Comparison of ENCODE assay signal across 1 cellular context in the genomic region with DNA sequence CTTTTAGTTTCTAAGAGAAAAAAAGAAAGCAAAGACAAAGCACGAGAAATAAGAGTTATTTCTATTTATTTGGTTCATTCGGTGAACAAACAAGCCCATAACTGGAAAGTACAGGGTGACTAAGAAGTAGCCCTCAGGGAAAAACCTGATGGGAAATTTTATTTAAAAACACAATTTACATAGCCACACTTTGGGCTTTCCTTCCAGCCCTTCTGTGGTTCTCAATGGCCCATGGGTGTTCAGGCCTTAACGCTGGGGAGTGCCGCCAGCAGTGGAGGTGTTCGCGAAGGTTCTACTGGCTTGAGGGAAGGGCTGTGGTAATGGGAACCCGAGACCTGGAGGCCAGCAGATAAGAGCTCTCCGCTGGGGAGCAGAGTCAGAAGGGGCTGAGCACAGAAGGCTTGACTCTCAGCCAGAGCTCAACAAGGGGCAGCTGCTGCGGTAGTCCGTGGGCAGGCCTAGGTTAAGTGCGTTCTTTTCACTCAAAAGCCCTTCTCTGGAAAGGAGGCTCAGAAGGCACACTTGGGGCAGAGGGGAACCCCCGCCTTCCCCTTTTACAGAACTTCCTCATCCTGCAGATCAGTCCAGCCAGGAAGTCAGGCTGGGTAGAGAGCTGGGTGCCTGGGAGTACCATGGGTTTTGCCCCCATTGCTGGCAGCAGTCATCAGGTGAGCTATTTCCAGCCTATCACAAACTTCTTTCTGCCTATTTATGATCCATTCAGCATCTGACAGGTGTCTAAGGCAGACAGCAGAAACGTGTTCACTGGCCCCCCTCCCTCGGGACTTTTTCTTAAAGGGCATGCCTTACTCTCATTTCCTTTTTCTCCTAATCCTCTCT.
TF ChIP-seq lines count a peak whose summit lies in the region.

No MANE protein-coding gene starts in this region.

TF ChIP-seq in GM12878, 131 proteins besides CTCF, POLR2A, EP300 and RAD21 (continued from another document):
- TF ChIP-seq, protein P1, sequence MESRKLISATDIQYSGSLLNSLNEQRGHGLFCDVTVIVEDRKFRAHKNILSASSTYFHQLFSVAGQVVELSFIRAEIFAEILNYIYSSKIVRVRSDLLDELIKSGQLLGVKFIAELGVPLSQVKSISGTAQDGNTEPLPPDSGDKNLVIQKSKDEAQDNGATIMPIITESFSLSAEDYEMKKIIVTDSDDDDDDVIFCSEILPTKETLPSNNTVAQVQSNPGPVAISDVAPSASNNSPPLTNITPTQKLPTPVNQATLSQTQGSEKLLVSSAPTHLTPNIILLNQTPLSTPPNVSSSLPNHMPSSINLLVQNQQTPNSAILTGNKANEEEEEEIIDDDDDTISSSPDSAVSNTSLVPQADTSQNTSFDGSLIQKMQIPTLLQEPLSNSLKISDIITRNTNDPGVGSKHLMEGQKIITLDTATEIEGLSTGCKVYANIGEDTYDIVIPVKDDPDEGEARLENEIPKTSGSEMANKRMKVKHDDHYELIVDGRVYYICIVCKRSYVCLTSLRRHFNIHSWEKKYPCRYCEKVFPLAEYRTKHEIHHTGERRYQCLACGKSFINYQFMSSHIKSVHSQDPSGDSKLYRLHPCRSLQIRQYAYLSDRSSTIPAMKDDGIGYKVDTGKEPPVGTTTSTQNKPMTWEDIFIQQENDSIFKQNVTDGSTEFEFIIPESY (IDR thresholded peaks at IDR 0.05) = no peak
- TF ChIP-seq ESRRA (IDR thresholded peaks at IDR 0.05; ENCODE audit: low read length) (no peak), BACH1 (IDR thresholded peaks at IDR 0.05; ENCODE audit: borderline replicate concordance) (0 out of 2 replicates have a peak, but pooled peaks have one; percentile 7), SREBF1 (IDR thresholded peaks at IDR 0.05; ENCODE audit: low read length) (peak; percentile 26; the same call in 1 of the 2 replicates), SIN3A (IDR thresholded peaks at IDR 0.05; ENCODE audit: low read depth, low read length) (no peak), DPF2 (IDR thresholded peaks at IDR 0.05) (peak; percentile 86), CBX3 (IDR thresholded peaks at IDR 0.05; ENCODE audit: borderline replicate concordance, low read depth) (no peak), PAX8 (IDR thresholded peaks at IDR 0.05) (no peak), RUNX3 (IDR thresholded peaks at IDR 0.05; ENCODE audit: low read length) (peak; percentile 65), TCF3 (IDR thresholded peaks at IDR 0.05; ENCODE audit: borderline replicate concordance, insufficient read depth, low read depth, low read length) (peak; percentile 80; the same call in 1 of the 2 replicates), SRF (IDR thresholded peaks at IDR 0.05; ENCODE audit: low read depth in 2 of 2, low read length in 2 of 2) (0 out of 4 replicates have a peak, but pooled peaks of 1 of the 2 experiments have one; percentile 30), RBBP5 (conservative IDR thresholded peaks at IDR 0.05) (no peak), SMARCA5 (IDR thresholded peaks at IDR 0.05) (no peak; the same call in 1 of the 2 replicates), STAT3 (IDR thresholded peaks at IDR 0.05; ENCODE audit: low read depth, low read length) (no peak), EZH2 (IDR thresholded peaks at IDR 0.05; ENCODE audit: borderline replicate concordance, control insufficient read depth, low read depth, low read length) (no peak), IRF4 (IDR thresholded peaks at IDR 0.05; ENCODE audit: low read depth, low read length) (peak; percentile 11; the same call in 1 of the 2 replicates), BMI1 (IDR thresholded peaks at IDR 0.05; ENCODE audit: borderline replicate concordance) (no peak; the same call in 1 of the 2 replicates), MYB (IDR thresholded peaks at IDR 0.05; ENCODE audit: borderline replicate concordance, low read depth, low read length) (no peak), IKZF2 (IDR thresholded peaks at IDR 0.05) (peak; percentile 95 to 96), ZNF207 (IDR thresholded peaks at IDR 0.05; ENCODE audit: borderline replicate concordance) (0 out of 2 replicates have a peak, but pooled peaks have one; percentile 15), POU2F2 (IDR thresholded peaks at IDR 0.05; ENCODE audit: borderline replicate concordance, low read depth, low read length) (peak; percentile 57; the same call in 2 of the 3 replicates), SIX5 (IDR thresholded peaks at IDR 0.05; ENCODE audit: low read depth, low read length, severe bottlenecking) (no peak), CHD1 (IDR thresholded peaks at IDR 0.05; ENCODE audit: low read depth, low read length) (no peak), SPI1 (IDR thresholded peaks at IDR 0.05; ENCODE audit: borderline replicate concordance, insufficient read depth, low read depth, low read length) (peak; percentile 81), HDAC6 (IDR thresholded peaks at IDR 0.05; ENCODE audit: unreplicated experiment) (no peak), GATAD2B (conservative IDR thresholded peaks at IDR 0.05; ENCODE audit: low read depth) (peak; percentile 86)
- TF ChIP-seq, protein P2, sequence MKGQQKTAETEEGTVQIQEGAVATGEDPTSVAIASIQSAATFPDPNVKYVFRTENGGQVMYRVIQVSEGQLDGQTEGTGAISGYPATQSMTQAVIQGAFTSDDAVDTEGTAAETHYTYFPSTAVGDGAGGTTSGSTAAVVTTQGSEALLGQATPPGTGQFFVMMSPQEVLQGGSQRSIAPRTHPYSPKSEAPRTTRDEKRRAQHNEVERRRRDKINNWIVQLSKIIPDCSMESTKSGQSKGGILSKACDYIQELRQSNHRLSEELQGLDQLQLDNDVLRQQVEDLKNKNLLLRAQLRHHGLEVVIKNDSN (IDR thresholded peaks at IDR 0.05; ENCODE audit: borderline replicate concordance, extremely low read length, insufficient read depth, low read depth, low read length) = peak; percentile 43
- TF ChIP-seq, protein P3, sequence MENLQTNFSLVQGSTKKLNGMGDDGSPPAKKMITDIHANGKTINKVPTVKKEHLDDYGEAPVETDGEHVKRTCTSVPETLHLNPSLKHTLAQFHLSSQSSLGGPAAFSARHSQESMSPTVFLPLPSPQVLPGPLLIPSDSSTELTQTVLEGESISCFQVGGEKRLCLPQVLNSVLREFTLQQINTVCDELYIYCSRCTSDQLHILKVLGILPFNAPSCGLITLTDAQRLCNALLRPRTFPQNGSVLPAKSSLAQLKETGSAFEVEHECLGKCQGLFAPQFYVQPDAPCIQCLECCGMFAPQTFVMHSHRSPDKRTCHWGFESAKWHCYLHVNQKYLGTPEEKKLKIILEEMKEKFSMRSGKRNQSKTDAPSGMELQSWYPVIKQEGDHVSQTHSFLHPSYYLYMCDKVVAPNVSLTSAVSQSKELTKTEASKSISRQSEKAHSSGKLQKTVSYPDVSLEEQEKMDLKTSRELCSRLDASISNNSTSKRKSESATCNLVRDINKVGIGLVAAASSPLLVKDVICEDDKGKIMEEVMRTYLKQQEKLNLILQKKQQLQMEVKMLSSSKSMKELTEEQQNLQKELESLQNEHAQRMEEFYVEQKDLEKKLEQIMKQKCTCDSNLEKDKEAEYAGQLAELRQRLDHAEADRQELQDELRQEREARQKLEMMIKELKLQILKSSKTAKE (IDR thresholded peaks at IDR 0.05; ENCODE audit: low read depth, poor library complexity, severe bottlenecking) = peak; percentile 85
- TF ChIP-seq, protein P4, sequence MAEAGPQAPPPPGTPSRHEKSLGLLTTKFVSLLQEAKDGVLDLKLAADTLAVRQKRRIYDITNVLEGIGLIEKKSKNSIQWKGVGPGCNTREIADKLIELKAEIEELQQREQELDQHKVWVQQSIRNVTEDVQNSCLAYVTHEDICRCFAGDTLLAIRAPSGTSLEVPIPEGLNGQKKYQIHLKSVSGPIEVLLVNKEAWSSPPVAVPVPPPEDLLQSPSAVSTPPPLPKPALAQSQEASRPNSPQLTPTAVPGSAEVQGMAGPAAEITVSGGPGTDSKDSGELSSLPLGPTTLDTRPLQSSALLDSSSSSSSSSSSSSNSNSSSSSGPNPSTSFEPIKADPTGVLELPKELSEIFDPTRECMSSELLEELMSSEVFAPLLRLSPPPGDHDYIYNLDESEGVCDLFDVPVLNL (IDR thresholded peaks at IDR 0.05; ENCODE audit: low read depth, low read length) = no peak
- TF ChIP-seq, protein P5, sequence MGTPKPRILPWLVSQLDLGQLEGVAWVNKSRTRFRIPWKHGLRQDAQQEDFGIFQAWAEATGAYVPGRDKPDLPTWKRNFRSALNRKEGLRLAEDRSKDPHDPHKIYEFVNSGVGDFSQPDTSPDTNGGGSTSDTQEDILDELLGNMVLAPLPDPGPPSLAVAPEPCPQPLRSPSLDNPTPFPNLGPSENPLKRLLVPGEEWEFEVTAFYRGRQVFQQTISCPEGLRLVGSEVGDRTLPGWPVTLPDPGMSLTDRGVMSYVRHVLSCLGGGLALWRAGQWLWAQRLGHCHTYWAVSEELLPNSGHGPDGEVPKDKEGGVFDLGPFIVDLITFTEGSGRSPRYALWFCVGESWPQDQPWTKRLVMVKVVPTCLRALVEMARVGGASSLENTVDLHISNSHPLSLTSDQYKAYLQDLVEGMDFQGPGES (IDR thresholded peaks at IDR 0.05) = no peak
- TF ChIP-seq, protein P6, sequence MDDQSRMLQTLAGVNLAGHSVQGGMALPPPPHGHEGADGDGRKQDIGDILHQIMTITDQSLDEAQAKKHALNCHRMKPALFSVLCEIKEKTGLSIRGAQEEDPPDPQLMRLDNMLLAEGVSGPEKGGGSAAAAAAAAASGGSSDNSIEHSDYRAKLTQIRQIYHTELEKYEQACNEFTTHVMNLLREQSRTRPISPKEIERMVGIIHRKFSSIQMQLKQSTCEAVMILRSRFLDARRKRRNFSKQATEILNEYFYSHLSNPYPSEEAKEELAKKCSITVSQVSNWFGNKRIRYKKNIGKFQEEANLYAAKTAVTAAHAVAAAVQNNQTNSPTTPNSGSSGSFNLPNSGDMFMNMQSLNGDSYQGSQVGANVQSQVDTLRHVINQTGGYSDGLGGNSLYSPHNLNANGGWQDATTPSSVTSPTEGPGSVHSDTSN (IDR thresholded peaks at IDR 0.05; ENCODE audit: insufficient replicate concordance, low read depth, low read length) = peak; percentile 29
- TF ChIP-seq, protein P7, sequence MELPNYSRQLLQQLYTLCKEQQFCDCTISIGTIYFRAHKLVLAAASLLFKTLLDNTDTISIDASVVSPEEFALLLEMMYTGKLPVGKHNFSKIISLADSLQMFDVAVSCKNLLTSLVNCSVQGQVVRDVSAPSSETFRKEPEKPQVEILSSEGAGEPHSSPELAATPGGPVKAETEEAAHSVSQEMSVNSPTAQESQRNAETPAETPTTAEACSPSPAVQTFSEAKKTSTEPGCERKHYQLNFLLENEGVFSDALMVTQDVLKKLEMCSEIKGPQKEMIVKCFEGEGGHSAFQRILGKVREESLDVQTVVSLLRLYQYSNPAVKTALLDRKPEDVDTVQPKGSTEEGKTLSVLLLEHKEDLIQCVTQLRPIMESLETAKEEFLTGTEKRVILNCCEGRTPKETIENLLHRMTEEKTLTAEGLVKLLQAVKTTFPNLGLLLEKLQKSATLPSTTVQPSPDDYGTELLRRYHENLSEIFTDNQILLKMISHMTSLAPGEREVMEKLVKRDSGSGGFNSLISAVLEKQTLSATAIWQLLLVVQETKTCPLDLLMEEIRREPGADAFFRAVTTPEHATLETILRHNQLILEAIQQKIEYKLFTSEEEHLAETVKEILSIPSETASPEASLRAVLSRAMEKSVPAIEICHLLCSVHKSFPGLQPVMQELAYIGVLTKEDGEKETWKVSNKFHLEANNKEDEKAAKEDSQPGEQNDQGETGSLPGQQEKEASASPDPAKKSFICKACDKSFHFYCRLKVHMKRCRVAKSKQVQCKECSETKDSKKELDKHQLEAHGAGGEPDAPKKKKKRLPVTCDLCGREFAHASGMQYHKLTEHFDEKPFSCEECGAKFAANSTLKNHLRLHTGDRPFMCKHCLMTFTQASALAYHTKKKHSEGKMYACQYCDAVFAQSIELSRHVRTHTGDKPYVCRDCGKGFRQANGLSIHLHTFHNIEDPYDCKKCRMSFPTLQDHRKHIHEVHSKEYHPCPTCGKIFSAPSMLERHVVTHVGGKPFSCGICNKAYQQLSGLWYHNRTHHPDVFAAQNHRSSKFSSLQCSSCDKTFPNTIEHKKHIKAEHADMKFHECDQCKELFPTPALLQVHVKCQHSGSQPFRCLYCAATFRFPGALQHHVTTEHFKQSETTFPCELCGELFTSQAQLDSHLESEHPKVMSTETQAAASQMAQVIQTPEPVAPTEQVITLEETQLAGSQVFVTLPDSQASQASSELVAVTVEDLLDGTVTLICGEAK (IDR thresholded peaks at IDR 0.05; ENCODE audit: borderline replicate concordance) = peak; percentile 44; the same call in 1 of the 2 replicates
